9 cellular contexts compared by ENCODE assay signal in genomic region chr3:25441234-25441856, GRCh38. TPM values are rescaled to one million over a fixed set of nuclear protein-coding genes. Genes with fewer than 3 reads are reported as not detected.
DNase-seq lines count a peak whose midpoint lies in the region; ATAC-seq and TF ChIP-seq lines count a peak whose summit lies in the region.
"Had no signal": no experiment of that assay in that cellular context is flagged by ENCODE, and none has a peak within 500 bp of the region (broad histone marks: within the 10 kb centered on the region; RNA-seq: fewer than 3 reads in every experiment).

No MANE protein-coding gene starts in this region.

- peaks cover 0 to 9% of the 10 kb centered on the region in 2 donors for H3K4me1 ChIP-seq in gastrocnemius medialis

- H3K9me3 ChIP-seq in gastrocnemius medialis = no peaks in the 10 kb centered on the region
- H3K9me3 ChIP-seq: thoracic aorta had no signal

- no peak overlapping the region for H3K4me3 ChIP-seq in dorsolateral prefrontal cortex
- H3K4me3 ChIP-seq in gastrocnemius medialis = no peak overlapping the region
- H3K4me3 ChIP-seq: thoracic aorta had no signal

- no peak for ATAC-seq in gastrocnemius medialis
- ATAC-seq in GM19035 (IDR thresholded peaks at IDR 0.05; ENCODE audit: unreplicated experiment) = no peak
- no peak for ATAC-seq in HG03571 (IDR thresholded peaks at IDR 0.05; ENCODE audit: unreplicated experiment)

- no peaks in the 10 kb centered on the region for H3K36me3 ChIP-seq in gastrocnemius medialis
- H3K36me3 ChIP-seq: thoracic aorta had no signal

- in situ Hi-C loops in gastrocnemius medialis (cut with MboI; ENCODE audit: low sequenced_read_pairs in 4 of 4) = loop anchor here in 1 of 4 donors (25.0 kb wide), 1 partner anchor 346 kb away; the partner anchor contains the start of genes NGLY1 and OXSM

- no peak for TF ChIP-seq POLR2A in gastrocnemius medialis (IDR thresholded peaks at IDR 0.05)

- DNase-seq in NCI-H69 (lab: John Stamatoyannopoulos, UW) (peak; percentile 34), dorsolateral prefrontal cortex (no peak), gastrocnemius medialis (no peak), amniotic stem cell (lab: John Stamatoyannopoulos, UW) (no peak), GF-D8 (lab: John Stamatoyannopoulos, UW) (no peak)

- TF ChIP-seq CTCF in GM12872 (IDR thresholded peaks at IDR 0.05; ENCODE audit: insufficient read depth, low read depth, low read length) (peak; percentile 84), dorsolateral prefrontal cortex (IDR thresholded peaks at IDR 0.05 in 54 of 56, conservative IDR thresholded peaks at IDR 0.05 in 2 of 56; ENCODE audit: low read depth in 1 of 56, partially characterized antibody in 56 of 56) (peak in 42 of 56 donors; percentile 10 to 52 (median 32)), gastrocnemius medialis (IDR thresholded peaks at IDR 0.05 in 4 of 5, conservative IDR thresholded peaks at IDR 0.05 in 1 of 5) (peak; percentile 39 to 61 (median 50))

- intact Hi-C loops in dorsolateral prefrontal cortex (cut with DNase I) (no loop called here), gastrocnemius medialis (cut with DNase I; ENCODE audit: low total_unique reads) (no loop called here)

- no peaks in the 10 kb centered on the region for H3K27me3 ChIP-seq in dorsolateral prefrontal cortex
- no peaks in the 10 kb centered on the region for H3K27me3 ChIP-seq in gastrocnemius medialis

- H3K27ac ChIP-seq in dorsolateral prefrontal cortex (no peak overlapping the region), gastrocnemius medialis (no peak overlapping the region)
- H3K27ac ChIP-seq: thoracic aorta had no signal

RNA-seq across cellular contexts. Expression of gene RARB, which starts 13.3 kb away (rescaled TPM):
- total RNA-seq in dorsolateral prefrontal cortex = 10 to 100 TPM in 107 of 120 experiments, 1 to 10 TPM in 13; 4.6 to 28.6 (median 15.9) TPM
- 1 to 10 TPM; 1.2 to 3.0 (median 1.9) TPM for total RNA-seq in gastrocnemius medialis

Comparison
In these comparisons a context has a peak if more than half of its experiments do, and no peak if none do; other contexts are left out.
1. CTCF ChIP-seq: peak in every context shown above with its lines; median percentile 84 in GM12872; 50 in gastrocnemius medialis; 32 in dorsolateral prefrontal cortex.